ENCODE assay signal across 20 cellular contexts in genomic region chr7:92042056-92042737, GRCh38.
A peak's percentile ranks its signal among the peaks of the same experiment; 100 is the strongest.
DNase-seq lines count a peak whose midpoint lies in the region; ATAC-seq and FAIRE-seq lines count a peak whose summit lies in the region.
"Had no signal": no experiment of that assay in that cellular context is flagged by ENCODE, and none has a peak within 500 bp of the region (broad histone marks: within the 10 kb centered on the region; RNA-seq: fewer than 3 reads in every experiment).

No MANE protein-coding gene starts in this region.

- no peak for FAIRE-seq in small intestine (lab: Jason Lieb, UNC)

- peaks cover 0 to 2% of the 10 kb centered on the region in 2 donors for H3K4me1 ChIP-seq in small intestine (ENCODE audit: control insufficient read depth in 2 of 2, insufficient read depth in 1 of 2, low read depth in 1 of 2, low read length in 1 of 2)
- H3K4me1 ChIP-seq: suprapubic skin had no signal

- DNase-seq in DMS53 treated with DMSO at 0.1 percent for 48 hours (lab: John Stamatoyannopoulos, UW; ENCODE audit: unreplicated experiment) (peak; percentile 94), SW480 (ENCODE audit: low spot score) (peak; percentile 86), left lobe of liver (ENCODE audit: low spot score) (peak; percentile 81), small intestine (peak; percentile 94), occipital lobe (lab: John Stamatoyannopoulos, UW) (no peak)
- no peak for DNase-seq in stimulated activated CD8-positive, alpha-beta memory T cell treated with anti-CD3 and anti-CD28 coated beads, Interleukin-4, amount 100 ng/mL, for 48 hours
- DNase-seq: activated CD4-positive, alpha-beta T cell treated with anti-CD3 and anti-CD28 coated beads, Interleukin-2, amount 50 U/mL, for 4 hours; activated gamma-delta T cell treated with Interleukin-2 at 50 U/mL for 16 hours; CD8-positive, alpha-beta memory T cell; effector memory CD8-positive, alpha-beta T cell; GOT3; immature natural killer cell; mammary epithelial cell; naive thymus-derived CD8-positive, alpha-beta T cell; NCI-H1048; NCI-H2081; SHP77 treated with DMSO at 0.1 percent for 48 hours; T-cell had no signal

- H3K27me3 ChIP-seq in small intestine (ENCODE audit: control insufficient read depth in 2 of 2, insufficient read depth in 2 of 2, low read length in 2 of 2) = no peaks in the 10 kb centered on the region
- H3K27me3 ChIP-seq: suprapubic skin had no signal

- H3K4me3 ChIP-seq in small intestine (ENCODE audit: low read depth in 1 of 2, low read length in 2 of 2) = peak overlapping the region in 1 of 2 donors; percentile 19
- H3K4me3 ChIP-seq: suprapubic skin had no signal

- 24 to 66% (median 32%) methylated on average over 4 of the region's 4 CpGs for WGBS in small intestine, 3 donors

- no peak overlapping the region for H3K27ac ChIP-seq in small intestine (ENCODE audit: low read depth in 1 of 2, low read length in 1 of 2)
- H3K27ac ChIP-seq: suprapubic skin had no signal

- no peaks in the 10 kb centered on the region for H3K9me3 ChIP-seq in small intestine (ENCODE audit: control insufficient read depth, low read depth)
- H3K9me3 ChIP-seq: suprapubic skin had no signal

- ATAC-seq in left lobe of liver = peak; percentile 96
- no peak for ATAC-seq in HG03025 (IDR thresholded peaks at IDR 0.05; ENCODE audit: low FRiP score, unreplicated experiment)
- ATAC-seq: effector memory CD8-positive, alpha-beta T cell; naive thymus-derived CD8-positive, alpha-beta T cell; T-cell had no signal

- H3K36me3 ChIP-seq in small intestine (ENCODE audit: control insufficient read depth in 2 of 2, insufficient read depth in 2 of 2, low read length in 2 of 2) = peaks cover 0 to 3% of the 10 kb centered on the region in 2 donors

Comparison
In these comparisons a context has a peak if more than half of its experiments do, and no peak if none do; other contexts are left out.
1. DNase-seq: peak in DMS53 treated with DMSO at 0.1 percent for 48 hours (single experiment), SW480 (single experiment), left lobe of liver (single experiment) and small intestine (single experiment); none in occipital lobe (single experiment) and stimulated activated CD8-positive, alpha-beta memory T cell treated with anti-CD3 and anti-CD28 coated beads, Interleukin-4, amount 100 ng/mL, for 48 hours (single experiment).